ENCODE assay signal across 10 cellular contexts in genomic region chr17:40596261-40596919, GRCh38. TPM values are rescaled to one million over a fixed set of nuclear protein-coding genes. Genes with fewer than 3 reads are reported as not detected.
DNase-seq lines count a peak whose midpoint lies in the region; ATAC-seq and TF ChIP-seq lines count a peak whose summit lies in the region.
"Had no signal": no experiment of that assay in that cellular context is flagged by ENCODE, and none has a peak within 500 bp of the region (broad histone marks: within the 10 kb centered on the region; RNA-seq: fewer than 3 reads in every experiment).

No MANE protein-coding gene starts in this region.

- DNase-seq in stimulated activated CD4-positive, alpha-beta T cell treated with anti-CD3 and anti-CD28 coated beads, Interleukin-4, amount 100 ng/mL, for 24 hours, result peak; percentile 44
- DNase-seq in stimulated activated CD4-positive, alpha-beta T cell treated with anti-CD3 and anti-CD28 coated beads, Interleukin-4, amount 100 ng/mL, for 1 hour, result no peak
- DNase-seq in NOMO-1 treated with DMSO at 0.1 percent for 48 hours (lab: John Stamatoyannopoulos, UW; ENCODE audit: unreplicated experiment) (peak; percentile 86), dermis blood vessel endothelial cell (peak; percentile 9), mesenteric fat pad (ENCODE audit: low spot score) (no peak), coronary artery (ENCODE audit: low spot score) (no peak)
- DNase-seq: psoas muscle had no signal

- no peak for ATAC-seq in GM18520 (IDR thresholded peaks at IDR 0.05; ENCODE audit: unreplicated experiment)
- ATAC-seq in HG02623 (IDR thresholded peaks at IDR 0.05; ENCODE audit: unreplicated experiment), result no peak

- no peak for TF ChIP-seq CTCF in coronary artery (IDR thresholded peaks at IDR 0.05)

- no peak overlapping the region for H3K27ac ChIP-seq in coronary artery
- H3K27ac ChIP-seq: epithelial cell of prostate, psoas muscle had no signal

- H3K4me3 ChIP-seq in coronary artery, result no peak overlapping the region
- H3K4me3 ChIP-seq: psoas muscle had no signal

RNA-seq across cellular contexts. Expression of gene CCR7, which starts 31.1 kb away (rescaled TPM):
- total RNA-seq in dermis blood vessel endothelial cell, result under 0.01 and 0.33 TPM in 2 replicates
- 0.39 TPM for total RNA-seq in mesenteric fat pad

RNA-seq across cellular contexts. Expression of gene SMARCE1, which starts 51.2 kb away (rescaled TPM):
- total RNA-seq in dermis blood vessel endothelial cell (91.9 and 102 TPM in 2 replicates), mesenteric fat pad (73.5 TPM)

Comparison
In these comparisons a context has a peak if more than half of its experiments do, and no peak if none do; other contexts are left out.
1. DNase-seq: peak in stimulated activated CD4-positive, alpha-beta T cell treated with anti-CD3 and anti-CD28 coated beads, Interleukin-4, amount 100 ng/mL, for 24 hours (single experiment), NOMO-1 treated with DMSO at 0.1 percent for 48 hours (single experiment) and dermis blood vessel endothelial cell (single experiment); none in stimulated activated CD4-positive, alpha-beta T cell treated with anti-CD3 and anti-CD28 coated beads, Interleukin-4, amount 100 ng/mL, for 1 hour (single experiment), mesenteric fat pad (single experiment) and coronary artery (single experiment).